ENCODE assay signal across 8 cellular contexts in the genomic region with DNA sequence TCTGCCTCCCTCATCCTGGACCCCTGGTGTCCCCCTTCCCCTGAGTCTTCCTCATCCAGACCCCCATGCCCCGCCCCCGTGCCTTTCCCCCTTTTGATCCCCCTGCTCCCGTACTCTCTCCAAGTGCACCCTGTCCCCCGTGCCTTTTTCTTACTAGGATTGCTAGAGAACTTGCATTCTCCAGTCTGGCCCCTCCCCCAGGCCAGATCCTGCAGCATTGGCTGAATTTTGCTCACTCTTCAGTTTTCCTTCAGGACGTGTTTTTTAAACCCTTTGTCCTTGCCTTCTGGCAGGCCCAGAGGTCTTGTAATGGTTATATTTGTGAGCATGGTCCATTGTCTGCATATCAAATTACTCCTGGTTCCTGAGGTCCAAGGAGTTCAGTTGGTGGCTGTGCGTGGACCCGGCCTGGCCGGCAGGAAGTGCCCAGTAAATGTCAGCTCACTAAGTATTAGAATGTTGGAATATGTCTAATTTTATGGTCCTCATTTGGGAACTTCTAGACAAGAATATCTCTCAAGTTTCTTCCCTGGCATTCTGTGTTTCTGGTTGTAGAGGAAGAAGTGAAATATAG. TPM values are rescaled to one million over a fixed set of nuclear protein-coding genes. Genes with fewer than 3 reads are reported as not detected.
DNase-seq lines count a peak whose midpoint lies in the region; ATAC-seq lines count a peak whose summit lies in the region.

No MANE protein-coding gene starts in this region.

- no peaks in the 10 kb centered on the region for H3K9me3 ChIP-seq in iPS DF 6.9 (ENCODE audit: control insufficient read depth, insufficient read depth, low read length)

- no peaks in the 10 kb centered on the region for H3K9me3 Mint-ChIP-seq in activated naive CD8-positive, alpha-beta T cell treated with anti-CD3 and anti-CD28 coated beads, Interleukin-2, amount 50 U/mL, for 24 hours

- peak overlapping the region; percentile 84 for H3K27ac Mint-ChIP-seq in activated naive CD8-positive, alpha-beta T cell treated with anti-CD3 and anti-CD28 coated beads, Interleukin-2, amount 50 U/mL, for 24 hours

- H3K27me3 Mint-ChIP-seq in activated naive CD8-positive, alpha-beta T cell treated with anti-CD3 and anti-CD28 coated beads, Interleukin-2, amount 50 U/mL, for 24 hours: no peaks in the 10 kb centered on the region

- peak overlapping the region; percentile 86 for H3K4me3 Mint-ChIP-seq in activated naive CD8-positive, alpha-beta T cell treated with anti-CD3 and anti-CD28 coated beads, Interleukin-2, amount 50 U/mL, for 24 hours

- H3K4me1 ChIP-seq in iPS DF 6.9 (ENCODE audit: control insufficient read depth, insufficient read depth, low read length): no peaks in the 10 kb centered on the region

- H3K27me3 ChIP-seq in iPS DF 6.9 (ENCODE audit: control insufficient read depth, insufficient read depth, low read length): no peaks in the 10 kb centered on the region

- no CpG with 5 or more reads among the region's 8 CpGs for WGBS in iPS DF 6.9 (ENCODE audit: insufficient coverage, insufficient read length)

- H3K4me3 ChIP-seq in iPS DF 6.9 (ENCODE audit: low read length): peak overlapping the region; percentile 77; the same call in 1 of the 2 replicates

- peaks cover 16% of the 10 kb centered on the region for H3K36me3 ChIP-seq in iPS DF 6.9 (ENCODE audit: control insufficient read depth, insufficient read depth, low read length)

- H3K27ac ChIP-seq in iPS DF 6.9 (ENCODE audit: low read length): no peak overlapping the region

- peaks cover 4% of the 10 kb centered on the region for H3K36me3 Mint-ChIP-seq in activated naive CD8-positive, alpha-beta T cell treated with anti-CD3 and anti-CD28 coated beads, Interleukin-2, amount 50 U/mL, for 24 hours (ENCODE audit: low read depth)

- H3K4me1 Mint-ChIP-seq in activated naive CD8-positive, alpha-beta T cell treated with anti-CD3 and anti-CD28 coated beads, Interleukin-2, amount 50 U/mL, for 24 hours: peaks cover 30% of the 10 kb centered on the region

- intact Hi-C loops in Right ventricle myocardium superior (cut with DNase I): no loop called here
- intact Hi-C loops in Right ventricle myocardium inferior (cut with DNase I): loop anchor here (1.0 kb wide), 1 partner anchor 16 kb away; a partner anchor contains a TSS

- DNase-seq in Right ventricle myocardium superior (no peak), Right ventricle myocardium inferior (ENCODE audit: missing footprints) (no peak), iPS DF 6.9 (ENCODE audit: low read depth, low spot score) (no peak), KBM-7 (no peak), medulla oblongata (ENCODE audit: extremely low spot score) (no peak)
- DNase-seq in activated naive CD8-positive, alpha-beta T cell treated with anti-CD3 and anti-CD28 coated beads, Interleukin-2, amount 50 U/mL, for 24 hours: peak; percentile 10
- DNase-seq in stimulated activated CD8-positive, alpha-beta memory T cell treated with anti-CD3 and anti-CD28 coated beads, Interleukin-4, amount 100 ng/mL, for 48 hours: peak; percentile 33

- in situ Hi-C loops in KBM-7 (cut with MboI; ENCODE audit: low pct_unique_long_range_greater_than_20kb, low sequenced_read_pairs): no loop called here

- ATAC-seq in Right ventricle myocardium superior (ENCODE audit: poor library complexity) (peak; percentile 6), Right ventricle myocardium inferior (no peak), GM21528 (IDR thresholded peaks at IDR 0.05; ENCODE audit: low FRiP score, unreplicated experiment) (no peak)
- ATAC-seq in activated naive CD8-positive, alpha-beta T cell treated with anti-CD3 and anti-CD28 coated beads, Interleukin-2, amount 50 U/mL, for 24 hours: no peak

RNA-seq across cellular contexts. Expression of a gene that starts 0.6 kb away (rescaled TPM):
- total RNA-seq in Right ventricle myocardium superior: 16.6 TPM
- 16.6 TPM for total RNA-seq in Right ventricle myocardium inferior

RNA-seq across cellular contexts. Expression of a gene that starts 15.9 kb away (rescaled TPM):
- total RNA-seq in Right ventricle myocardium superior: 57.3 TPM
- total RNA-seq in Right ventricle myocardium inferior: 51.5 TPM

RNA-seq across cellular contexts. Expression of a gene that starts 30.6 kb away (rescaled TPM):
- 89.0 TPM for total RNA-seq in Right ventricle myocardium superior
- 84.4 TPM for total RNA-seq in Right ventricle myocardium inferior

RNA-seq across cellular contexts. Expression of a gene that starts 41.9 kb away (rescaled TPM):
- total RNA-seq in Right ventricle myocardium superior: 15.8 TPM
- total RNA-seq in Right ventricle myocardium inferior: 17.4 TPM

Comparison
In these comparisons a context has a peak if more than half of its experiments do, and no peak if none do; other contexts are left out.
1. DNase-seq: peak in activated naive CD8-positive, alpha-beta T cell treated with anti-CD3 and anti-CD28 coated beads, Interleukin-2, amount 50 U/mL, for 24 hours (single experiment) and stimulated activated CD8-positive, alpha-beta memory T cell treated with anti-CD3 and anti-CD28 coated beads, Interleukin-4, amount 100 ng/mL, for 48 hours (single experiment); none in Right ventricle myocardium superior (single experiment), Right ventricle myocardium inferior (single experiment), iPS DF 6.9 (single experiment), KBM-7 (single experiment) and medulla oblongata (single experiment).